In the genomic region with DNA sequence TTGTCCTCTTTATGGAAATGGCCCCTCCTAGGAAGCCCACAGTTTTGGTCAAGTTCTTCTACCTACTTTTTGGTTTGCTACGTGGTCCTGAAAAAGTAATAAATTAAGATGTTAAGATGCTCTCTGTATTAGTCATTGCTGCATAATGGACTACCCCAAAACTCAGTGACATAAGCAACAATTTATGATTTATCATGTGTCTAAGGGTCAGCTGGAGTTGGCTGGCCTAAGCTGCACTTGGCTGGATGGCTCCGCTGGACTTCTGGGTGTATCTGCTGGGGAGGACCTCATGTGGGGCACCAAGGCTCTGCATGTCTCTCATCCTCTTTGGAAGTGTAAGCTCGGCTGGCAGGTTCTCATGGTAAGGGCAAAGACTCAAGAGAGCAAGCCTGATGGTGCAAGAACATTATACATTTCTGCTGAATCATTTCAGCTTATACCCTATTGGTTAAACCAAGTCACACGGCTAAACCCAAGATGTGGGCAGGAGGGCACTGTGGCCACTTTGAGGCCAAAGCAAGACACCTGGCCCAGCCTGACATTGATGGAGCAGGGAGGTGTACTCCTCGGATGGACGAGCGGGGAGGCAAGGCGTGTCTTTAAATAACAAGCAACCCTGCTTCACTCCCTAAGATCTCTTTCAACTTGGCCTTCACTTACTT, we compare ENCODE assay signal across 30 cellular contexts. TPM values are rescaled to one million over a fixed set of nuclear protein-coding genes. Genes with fewer than 3 reads are reported as not detected.
DNase-seq lines count a peak whose midpoint lies in the region; ATAC-seq and TF ChIP-seq lines count a peak whose summit lies in the region.
"Had no signal": no experiment of that assay in that cellular context is flagged by ENCODE, and none has a peak within 500 bp of the region (broad histone marks: within the 10 kb centered on the region; RNA-seq: fewer than 3 reads in every experiment).

No MANE protein-coding gene starts in this region.

- no peak for ATAC-seq in aorta (ENCODE audit: low FRiP score)
- ATAC-seq: T-cell, WTC11 had no signal

- DNase-seq in Calu3 (no peak), M059J (ENCODE audit: low read depth) (peak; percentile 44), fibroblast of the aortic adventitia (ENCODE audit: low read depth) (peak; percentile 44), osteocyte (ENCODE audit: extremely low spot score, unreplicated experiment) (peak; percentile 62), aorta (no peak), NCI-H69 (lab: John Stamatoyannopoulos, UW) (no peak), NCI-H524 treated with DMSO at 0.1 percent for 48 hours (lab: John Stamatoyannopoulos, UW) (no peak)
- DNase-seq: activated CD4-positive, alpha-beta T cell treated with anti-CD3 and anti-CD28 coated beads, Interleukin-2, amount 10 ng/mL, durations not matched to agents 24 days and 14 days; activated gamma-delta T cell; activated naive CD8-positive, alpha-beta T cell treated with anti-CD3 and anti-CD28 coated beads for 36 hours; activated T-cell treated with anti-CD3 and anti-CD28 coated beads, Interleukin-2, amount 50 U/mL, for 4 hours; anterior cingulate cortex; effector memory CD4-positive, alpha-beta T cell; GOT3; head of caudate nucleus; naive thymus-derived CD4-positive, alpha-beta T cell; NCI-H146; NCI-H446; NCI-H82; occipital lobe; psoas muscle; SIG-M5; stimulated activated CD4-positive, alpha-beta T cell treated with anti-CD3 and anti-CD28 coated beads, Interleukin-4, amount 100 ng/mL, for 4 hours; T-cell; trophoblast cell had no signal

- H3K36me3 Mint-ChIP-seq in Calu3 (ENCODE audit: insufficient read depth, unreplicated experiment) (no peaks in the 10 kb centered on the region), osteocyte (ENCODE audit: unreplicated experiment) (no peaks in the 10 kb centered on the region)
- H3K36me3 Mint-ChIP-seq: activated naive CD8-positive, alpha-beta T cell treated with anti-CD3 and anti-CD28 coated beads for 36 hours; WTC11 had no signal

- H3K9me3 Mint-ChIP-seq in Calu3 (ENCODE audit: low read depth, unreplicated experiment) (no peaks in the 10 kb centered on the region), osteocyte (ENCODE audit: unreplicated experiment) (no peaks in the 10 kb centered on the region)
- H3K9me3 Mint-ChIP-seq: activated naive CD8-positive, alpha-beta T cell treated with anti-CD3 and anti-CD28 coated beads for 36 hours; activated T-cell treated with anti-CD3 and anti-CD28 coated beads, Interleukin-2, amount 50 U/mL, for 4 hours; T-cell; WTC11 had no signal

- intact Hi-C loops in Calu3 (cut with micrococcal nuclease; ENCODE audit: unreplicated experiment) (no loop called here), aorta (cut with DNase I) (no loop called here)

- no TSS peak for BruUV-seq in Calu3 (replicated peaks; lab: Mats Ljungman, UMichigan)

- TF ChIP-seq CTCF in Calu3 (IDR thresholded peaks at IDR 0.05; ENCODE audit: unreplicated experiment) = no peak
- no peak for TF ChIP-seq CTCF in fibroblast of the aortic adventitia (IDR thresholded peaks at IDR 0.05; ENCODE audit: insufficient read depth, low read length)
- TF ChIP-seq CTCF in osteocyte (IDR thresholded peaks at IDR 0.05) = no peak

- H3K4me3 Mint-ChIP-seq in Calu3 (ENCODE audit: low read depth, unreplicated experiment) (no peak overlapping the region), osteocyte (ENCODE audit: unreplicated experiment) (no peak overlapping the region)
- H3K4me3 Mint-ChIP-seq: activated CD4-positive, alpha-beta T cell treated with anti-CD3 and anti-CD28 coated beads, Interleukin-2, amount 10 ng/mL, durations not matched to agents 24 days and 14 days; activated naive CD8-positive, alpha-beta T cell treated with anti-CD3 and anti-CD28 coated beads for 36 hours; activated T-cell treated with anti-CD3 and anti-CD28 coated beads, Interleukin-2, amount 50 U/mL, for 4 hours; naive thymus-derived CD4-positive, alpha-beta T cell; T-cell; WTC11 had no signal

- no peaks in the 10 kb centered on the region for H3K27me3 Mint-ChIP-seq in Calu3 (ENCODE audit: unreplicated experiment)
- H3K27me3 Mint-ChIP-seq in osteocyte (ENCODE audit: unreplicated experiment) = peaks cover 14% of the 10 kb centered on the region
- H3K27me3 Mint-ChIP-seq: activated naive CD8-positive, alpha-beta T cell treated with anti-CD3 and anti-CD28 coated beads for 36 hours; naive thymus-derived CD4-positive, alpha-beta T cell; T-cell had no signal

- H3K27ac Mint-ChIP-seq in Calu3 (ENCODE audit: unreplicated experiment) (peak overlapping the region; percentile 21), osteocyte (ENCODE audit: unreplicated experiment) (no peak overlapping the region)
- H3K27ac Mint-ChIP-seq: activated CD4-positive, alpha-beta T cell treated with anti-CD3 and anti-CD28 coated beads, Interleukin-2, amount 10 ng/mL, durations not matched to agents 24 days and 14 days; activated naive CD8-positive, alpha-beta T cell treated with anti-CD3 and anti-CD28 coated beads for 36 hours; naive thymus-derived CD4-positive, alpha-beta T cell; T-cell; WTC11 had no signal

- no peak overlapping the region for H3K27ac ChIP-seq in aorta (ENCODE audit: low read depth in 1 of 2, low read length in 2 of 2)
- H3K27ac ChIP-seq: C4-2B, epithelial cell of prostate, HL-60, psoas muscle had no signal

- no peaks in the 10 kb centered on the region for H3K4me1 ChIP-seq in aorta (ENCODE audit: control insufficient read depth in 1 of 2, insufficient read depth in 2 of 2, low read length in 2 of 2)
- H3K4me1 ChIP-seq: psoas muscle had no signal

- CTCF ChIA-PET in Calu3 (lab: Charles Lee) = no interaction called here

- H3K4me3 ChIP-seq in fibroblast of the aortic adventitia (ENCODE audit: low read depth, low read length) (no peak overlapping the region), aorta (ENCODE audit: low read length in 2 of 2) (no peak overlapping the region)
- H3K4me3 ChIP-seq: psoas muscle had no signal

- 95 to 96% methylated on average over 8 of the region's 8 CpGs for WGBS in aorta, 2 donors

- peaks cover 12% of the 10 kb centered on the region for H3K4me1 Mint-ChIP-seq in Calu3 (ENCODE audit: low read depth, unreplicated experiment)
- peaks cover 3% of the 10 kb centered on the region for H3K4me1 Mint-ChIP-seq in osteocyte (ENCODE audit: unreplicated experiment)
- H3K4me1 Mint-ChIP-seq: activated naive CD8-positive, alpha-beta T cell treated with anti-CD3 and anti-CD28 coated beads for 36 hours had no signal

- H3K9me3 ChIP-seq in aorta (ENCODE audit: control insufficient read depth, low read length) = no peaks in the 10 kb centered on the region
- H3K9me3 ChIP-seq: psoas muscle had no signal

- H3K36me3 ChIP-seq in aorta (ENCODE audit: control insufficient read depth in 1 of 2, insufficient read depth in 2 of 2, low read length in 1 of 2) = no peaks in the 10 kb centered on the region

- no peaks in the 10 kb centered on the region for H3K27me3 ChIP-seq in aorta (ENCODE audit: control insufficient read depth in 1 of 2, insufficient read depth in 2 of 2, low read length in 1 of 2)

RNA-seq across cellular contexts. Expression of a gene that starts 47.7 kb away (rescaled TPM):
- total RNA-seq in Calu3 (2022) (31.2 and 33.0 TPM in 2 replicates), fibroblast of the aortic adventitia (ENCODE audit: low replicate concordance) (2.4 and 2.6 TPM in 2 replicates), osteocyte (2.9 and 3.5 TPM in 2 replicates), aorta (10 to 100 TPM; 22.1 to 24.5 TPM)
- 5.3 and 7.8 TPM in 2 replicates for total RNA-seq in M059J (2014; rRNA removed; shearing (Covaris generic))
- 10 to 100 TPM in 1 of 2 donors, 1 to 10 TPM in 1; 5.5 to 11.6 TPM for polyA plus RNA-seq in aorta
- total RNA-seq: fibroblast of villous mesenchyme had no signal

Comparison
In these comparisons a context has a peak if more than half of its experiments do, and no peak if none do; other contexts are left out.
1. DNase-seq: peak in M059J (single experiment), fibroblast of the aortic adventitia (single experiment) and osteocyte (single experiment); none in Calu3 (single experiment), aorta (0 of 2), NCI-H69 (single experiment) and NCI-H524 treated with DMSO at 0.1 percent for 48 hours (single experiment).